ENCODE assay signal across 16 cellular contexts in genomic region chr2:228869601-228870264, GRCh38.
"Had no signal": no experiment of that assay in that cellular context is flagged by ENCODE, and none has a peak within 500 bp of the region (broad histone marks: within the 10 kb centered on the region; RNA-seq: fewer than 3 reads in every experiment).

No MANE protein-coding gene starts in this region.

- H3K27me3 Mint-ChIP-seq: activated CD4-positive, alpha-beta memory T cell treated with anti-CD3 and anti-CD28 coated beads, Interleukin-2, amount 10 ng/mL, durations not matched to agents 7 days and 5 days; activated CD4-positive, alpha-beta T cell treated with anti-CD3 and anti-CD28 coated beads for 36 hours; activated naive CD8-positive, alpha-beta T cell treated with anti-CD3 and anti-CD28 coated beads, Interleukin-2, amount 10 ng/mL, durations not matched to agents 7 days and 5 days; effector memory CD8-positive, alpha-beta T cell; stimulated activated naive CD8-positive, alpha-beta T cell treated with anti-CD3 and anti-CD28 coated beads, Interleukin-15, amount 100 ng/mL, for 72 hours; T-cell had no signal

- H3K36me3 ChIP-seq: left ventricle myocardium inferior, upper lobe of right lung had no signal

- H3K36me3 Mint-ChIP-seq: activated naive CD8-positive, alpha-beta T cell treated with anti-CD3 and anti-CD28 coated beads, Interleukin-2, amount 10 ng/mL, durations not matched to agents 7 days and 5 days; T-cell had no signal

- H3K27ac ChIP-seq: left ventricle myocardium inferior, testis, upper lobe of right lung, VCaP had no signal

- H3K27me3 ChIP-seq: testis, upper lobe of right lung had no signal

- H3K27ac Mint-ChIP-seq: activated CD4-positive, alpha-beta memory T cell treated with anti-CD3 and anti-CD28 coated beads, Interleukin-2, amount 10 ng/mL, durations not matched to agents 7 days and 5 days; activated CD4-positive, alpha-beta T cell treated with anti-CD3 and anti-CD28 coated beads for 36 hours; activated naive CD8-positive, alpha-beta T cell treated with anti-CD3 and anti-CD28 coated beads, Interleukin-2, amount 10 ng/mL, durations not matched to agents 7 days and 5 days; effector memory CD8-positive, alpha-beta T cell; nephron progenitor cell; stimulated activated naive CD8-positive, alpha-beta T cell treated with anti-CD3 and anti-CD28 coated beads, Interleukin-15, amount 100 ng/mL, for 72 hours; T-cell had no signal

- H3K4me1 Mint-ChIP-seq: activated CD4-positive, alpha-beta memory T cell treated with anti-CD3 and anti-CD28 coated beads, Interleukin-2, amount 10 ng/mL, durations not matched to agents 7 days and 5 days; activated CD4-positive, alpha-beta T cell treated with anti-CD3 and anti-CD28 coated beads for 36 hours; activated naive CD8-positive, alpha-beta T cell treated with anti-CD3 and anti-CD28 coated beads, Interleukin-2, amount 10 ng/mL, durations not matched to agents 7 days and 5 days; nephron progenitor cell; stimulated activated naive CD8-positive, alpha-beta T cell treated with anti-CD3 and anti-CD28 coated beads, Interleukin-15, amount 100 ng/mL, for 72 hours; T-cell had no signal

- H3K4me3 Mint-ChIP-seq: activated CD4-positive, alpha-beta memory T cell treated with anti-CD3 and anti-CD28 coated beads, Interleukin-2, amount 10 ng/mL, durations not matched to agents 7 days and 5 days; activated CD4-positive, alpha-beta T cell treated with anti-CD3 and anti-CD28 coated beads for 36 hours; activated naive CD8-positive, alpha-beta T cell treated with anti-CD3 and anti-CD28 coated beads, Interleukin-2, amount 10 ng/mL, durations not matched to agents 7 days and 5 days; effector memory CD8-positive, alpha-beta T cell; nephron progenitor cell; stimulated activated naive CD8-positive, alpha-beta T cell treated with anti-CD3 and anti-CD28 coated beads, Interleukin-15, amount 100 ng/mL, for 72 hours; T-cell had no signal

- H3K9me3 ChIP-seq: testis, upper lobe of right lung had no signal

- H3K4me3 ChIP-seq: left ventricle myocardium inferior, testis, upper lobe of right lung had no signal

- ATAC-seq: activated CD4-positive, alpha-beta T cell treated with anti-CD3 and anti-CD28 coated beads for 36 hours; effector memory CD8-positive, alpha-beta T cell; stimulated activated naive CD8-positive, alpha-beta T cell treated with anti-CD3 and anti-CD28 coated beads, Interleukin-15, amount 100 ng/mL, for 72 hours; T-cell; upper lobe of right lung had no signal

- FAIRE-seq: keratinocyte had no signal

- DNase-seq: activated CD4-positive, alpha-beta memory T cell treated with anti-CD3 and anti-CD28 coated beads, Interleukin-2, amount 10 ng/mL, durations not matched to agents 7 days and 5 days; activated CD4-positive, alpha-beta T cell treated with anti-CD3 and anti-CD28 coated beads for 36 hours; activated gamma-delta T cell treated with Interleukin-2 at 50 U/mL for 16 hours; activated naive CD8-positive, alpha-beta T cell treated with anti-CD3 and anti-CD28 coated beads, Interleukin-2, amount 10 ng/mL, durations not matched to agents 7 days and 5 days; activated T-cell treated with anti-CD3 and anti-CD28 coated beads, Interleukin-2, amount 50 U/mL, for 48 hours; central memory CD4-positive, alpha-beta T cell; effector memory CD8-positive, alpha-beta T cell; left ventricle myocardium inferior; nephron progenitor cell; stimulated activated CD4-positive, alpha-beta T cell treated with anti-CD3 and anti-CD28 coated beads, Interleukin-4, amount 100 ng/mL, for 1 hour; stimulated activated naive CD8-positive, alpha-beta T cell treated with anti-CD3 and anti-CD28 coated beads, Interleukin-15, amount 100 ng/mL, for 72 hours; T-cell; testis; upper lobe of right lung had no signal

- H3K4me1 ChIP-seq: left ventricle myocardium inferior, testis, upper lobe of right lung had no signal
